ENCODE assay signal across 19 cellular contexts in the genomic region with DNA sequence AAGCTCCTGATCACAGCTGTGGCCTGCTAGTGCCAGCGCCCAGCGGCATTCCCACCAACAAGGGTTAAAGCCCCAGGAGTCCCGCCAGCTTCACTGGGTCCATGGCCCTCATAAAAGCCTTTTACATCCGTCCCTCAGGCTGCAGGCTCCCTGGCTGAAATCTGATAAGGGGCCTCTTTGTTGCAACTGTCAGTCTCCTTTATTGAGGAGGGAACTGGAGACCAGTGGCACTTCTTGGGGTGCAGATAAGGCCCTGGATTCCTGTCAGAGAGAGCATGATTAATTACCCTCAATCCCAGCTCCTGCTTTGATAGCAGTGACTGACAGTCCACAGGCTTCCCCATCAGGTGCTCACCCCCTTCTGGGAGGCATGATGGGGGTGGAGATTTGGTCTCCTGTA. TPM values are rescaled to one million over a fixed set of nuclear protein-coding genes. Genes with fewer than 3 reads are reported as not detected.
A peak's percentile ranks its signal among the peaks of the same experiment; 100 is the strongest.
DNase-seq lines count a peak whose midpoint lies in the region; ATAC-seq and TF ChIP-seq lines count a peak whose summit lies in the region.
"Had no signal": no experiment of that assay in that cellular context is flagged by ENCODE, and none has a peak within 500 bp of the region (broad histone marks: within the 10 kb centered on the region; RNA-seq: fewer than 3 reads in every experiment).

No MANE protein-coding gene starts in this region.

- H3K27me3 ChIP-seq in cardiac muscle cell, result no peaks in the 10 kb centered on the region
- H3K27me3 ChIP-seq: esophagus muscularis mucosa, heart left ventricle, ovary had no signal

- H3K9me3 Mint-ChIP-seq in WTC11 (no peaks in the 10 kb centered on the region), type B pancreatic cell (no peaks in the 10 kb centered on the region)
- H3K9me3 Mint-ChIP-seq: activated CD4-positive, alpha-beta T cell treated with anti-CD3 and anti-CD28 coated beads, Interleukin-2, amount 10 ng/mL, durations not matched to agents 24 days and 14 days; GM23338 had no signal

- no peaks in the 10 kb centered on the region for H3K9me3 ChIP-seq in cardiac muscle cell (ENCODE audit: low read depth)
- H3K9me3 ChIP-seq: esophagus muscularis mucosa, heart left ventricle, ovary had no signal

- H3K36me3 ChIP-seq in cardiac muscle cell, result peaks cover 9% of the 10 kb centered on the region
- H3K36me3 ChIP-seq: ovary had no signal

- H3K4me3 Mint-ChIP-seq in WTC11 (no peak overlapping the region), type B pancreatic cell (no peak overlapping the region)
- H3K4me3 Mint-ChIP-seq: activated CD4-positive, alpha-beta T cell treated with anti-CD3 and anti-CD28 coated beads, Interleukin-2, amount 10 ng/mL, durations not matched to agents 24 days and 14 days; GM23338 had no signal

- ATAC-seq in Right ventricle myocardium inferior (no peak), WTC11 (no peak)
- ATAC-seq: GM12878, GM23338, heart left ventricle, PC-3 had no signal

- H3K4me1 Mint-ChIP-seq in WTC11 (peaks cover 28% of the 10 kb centered on the region), type B pancreatic cell (ENCODE audit: unreplicated experiment) (peaks cover 23% of the 10 kb centered on the region)

- H3K27ac Mint-ChIP-seq in WTC11 (peak overlapping the region; percentile 51; the same call in 1 of the 2 replicates), type B pancreatic cell (peak overlapping the region; percentile 36)
- H3K27ac Mint-ChIP-seq: GM23338 had no signal

- POLR2A ChIA-PET in WTC11 (lab: Charles Lee), result no interaction called here

- peaks cover 65% of the 10 kb centered on the region for H3K4me1 ChIP-seq in cardiac muscle cell (ENCODE audit: low read depth)

- H3K4me3 ChIP-seq in cardiac muscle cell, result no peak overlapping the region
- H3K4me3 ChIP-seq: esophagus muscularis mucosa, GM12878, GM23338, heart left ventricle, ovary, skin epidermis had no signal

- CTCF ChIA-PET in WTC11 (lab: Charles Lee), result interaction anchor here (1.3 kb wide), 1 partner anchor 95 kb away, joined by 4 read pairs; no protein-coding TSS in a partner anchor

- no peak for TF ChIP-seq CTCF in cardiac muscle cell (IDR thresholded peaks at IDR 0.05; ENCODE audit: low read depth, low read length)
- TF ChIP-seq CTCF in WTC11 (IDR thresholded peaks at IDR 0.05), result no peak
- no peak for TF ChIP-seq CTCF in type B pancreatic cell (conservative IDR thresholded peaks at IDR 0.05)

- DNase-seq in cardiac muscle cell (ENCODE audit: low read depth in 1 of 2, low spot score in 1 of 2), result peak in 1 of 2 donors; percentile 67
- DNase-seq in Right ventricle myocardium inferior (ENCODE audit: missing footprints), result no peak
- no peak for DNase-seq in WTC11 (ENCODE audit: low spot score)
- peak; percentile 95 for DNase-seq in left kidney (ENCODE audit: low read depth, low spot score)
- DNase-seq in type B pancreatic cell (ENCODE audit: extremely low spot score, unreplicated experiment), result no peak
- no peak for DNase-seq in HuH-7 (ENCODE audit: low spot score)
- DNase-seq in NCI-H2196 (lab: John Stamatoyannopoulos, UW; ENCODE audit: unreplicated experiment), result no peak
- no peak for DNase-seq in stimulated activated CD4-positive, alpha-beta T cell treated with anti-CD3 and anti-CD28 coated beads, Interleukin-12 subunit alpha, Interleukin-12 subunit beta, amount 100 ng/mL, for 4 hours
- DNase-seq: activated CD4-positive, alpha-beta T cell treated with anti-CD3 and anti-CD28 coated beads, Interleukin-2, amount 10 ng/mL, durations not matched to agents 24 days and 14 days; cortex of kidney; heart left ventricle; NCI-H187; NCI-H526 treated with DMSO at 0.1 percent for 48 hours; ovary; PC-3 had no signal

- H3K27ac ChIP-seq in cardiac muscle cell, result peak overlapping the region; percentile 77
- H3K27ac ChIP-seq: esophagus muscularis mucosa, heart left ventricle, ovary, skin epidermis had no signal

- intact Hi-C loops in Right ventricle myocardium inferior (cut with DNase I), result loop anchor here (5.0 kb wide), 1 partner anchor 37 kb away; no protein-coding TSS in a partner anchor

- no peaks in the 10 kb centered on the region for H3K27me3 Mint-ChIP-seq in WTC11 (ENCODE audit: low read depth)
- no peaks in the 10 kb centered on the region for H3K27me3 Mint-ChIP-seq in type B pancreatic cell
- H3K27me3 Mint-ChIP-seq: activated CD4-positive, alpha-beta T cell treated with anti-CD3 and anti-CD28 coated beads, Interleukin-2, amount 10 ng/mL, durations not matched to agents 24 days and 14 days had no signal

- peaks cover 36% of the 10 kb centered on the region for H3K36me3 Mint-ChIP-seq in WTC11
- peaks cover 9% of the 10 kb centered on the region for H3K36me3 Mint-ChIP-seq in type B pancreatic cell

TF ChIP-seq in WTC11, 78 proteins besides CTCF, POLR2A, EP300 and RAD21:
- TF ChIP-seq, protein P1, sequence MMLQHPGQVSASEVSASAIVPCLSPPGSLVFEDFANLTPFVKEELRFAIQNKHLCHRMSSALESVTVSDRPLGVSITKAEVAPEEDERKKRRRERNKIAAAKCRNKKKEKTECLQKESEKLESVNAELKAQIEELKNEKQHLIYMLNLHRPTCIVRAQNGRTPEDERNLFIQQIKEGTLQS (CRISPR knock-in tag; conservative IDR thresholded peaks at IDR 0.05), result no peak
- TF ChIP-seq ZNF671 (CRISPR knock-in tag; IDR thresholded peaks at IDR 0.05) (no peak), ZNF219 (CRISPR knock-in tag; IDR thresholded peaks at IDR 0.05; ENCODE audit: borderline replicate concordance) (no peak)

RNA-seq across cellular contexts. Expression of a gene that starts 30.9 kb away (rescaled TPM):
- total RNA-seq in cardiac muscle cell, result 193 and 319 TPM in 2 replicates
- polyA plus RNA-seq in cardiac muscle cell, result 100 and 125 TPM in 2 replicates
- 47.3 TPM for total RNA-seq in Right ventricle myocardium inferior
- 45.2 to 48.1 TPM (median 46.3 TPM) in 3 replicates for total RNA-seq in WTC11 (2021)
- total RNA-seq in type B pancreatic cell (ENCODE audit: low replicate concordance), result 73.6 and 76.5 TPM in 2 replicates

RNA-seq across cellular contexts. Expression of a gene that starts 43.8 kb away (rescaled TPM):
- 60.7 and 69.8 TPM in 2 replicates for total RNA-seq in cardiac muscle cell
- 70.5 and 72.6 TPM in 2 replicates for polyA plus RNA-seq in cardiac muscle cell
- 1.4 TPM for total RNA-seq in Right ventricle myocardium inferior
- 122 to 133 TPM (median 124 TPM) in 3 replicates for total RNA-seq in WTC11 (2021)
- 25.8 and 28.8 TPM in 2 replicates for total RNA-seq in type B pancreatic cell (ENCODE audit: low replicate concordance)

Comparison
In these comparisons a context has a peak if more than half of its experiments do, and no peak if none do; other contexts are left out.
1. RNA of a gene that starts 43.8 kb away (total RNA-seq): 122 to 133 TPM in WTC11, 60.7 to 69.8 TPM in cardiac muscle cell and 25.8 to 28.8 TPM in type B pancreatic cell; 1.4 TPM in Right ventricle myocardium inferior (single experiment); every median in the first group is over 10 times any median in the second.